Comparison of ENCODE assay signal across 8 cellular contexts in the genomic region with DNA sequence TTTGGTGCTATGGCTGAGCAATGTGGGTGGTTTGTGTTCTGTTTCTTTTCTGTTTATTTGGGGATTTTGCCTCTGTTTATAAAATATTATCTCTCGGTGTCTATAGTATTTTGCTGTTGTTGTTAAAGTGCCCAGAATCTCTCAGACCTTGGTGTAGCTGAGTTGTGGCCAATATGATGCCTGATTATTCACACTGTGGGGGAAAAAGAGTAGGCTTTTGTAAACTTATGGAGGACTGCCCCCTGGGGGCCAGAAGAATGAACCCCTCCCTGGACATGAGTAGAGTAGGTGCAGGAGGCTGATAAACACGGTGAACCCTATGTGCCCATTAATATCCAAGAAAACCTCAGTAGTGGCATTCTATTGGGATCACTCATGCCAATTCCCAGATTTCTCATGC. TPM values are rescaled to one million over a fixed set of nuclear protein-coding genes. Genes with fewer than 3 reads are reported as not detected.
DNase-seq lines count a peak whose midpoint lies in the region; ATAC-seq and TF ChIP-seq lines count a peak whose summit lies in the region.

No MANE protein-coding gene starts in this region.

- no peaks in the 10 kb centered on the region for H3K4me1 ChIP-seq in liver (ENCODE audit: control insufficient read depth in 4 of 4, insufficient read depth in 4 of 4, low read length in 3 of 4)

- peaks cover 0 to 3% (median 0%) of the 10 kb centered on the region in 4 donors for H3K27me3 ChIP-seq in liver (ENCODE audit: control insufficient read depth in 4 of 4, insufficient read depth in 4 of 4, low read length in 3 of 4)
- no peaks in the 10 kb centered on the region for H3K27me3 ChIP-seq in CD4-positive, alpha-beta T cell (ENCODE audit: control insufficient read depth, insufficient read depth, low read length)

- H3K27ac Mint-ChIP-seq in chondrocyte (ENCODE audit: unreplicated experiment), result no peak overlapping the region
- no peak overlapping the region for H3K27ac Mint-ChIP-seq in CD4-positive, alpha-beta T cell

- DNase-seq in EL (peak; percentile 78), NCI-H524 (lab: John Stamatoyannopoulos, UW) (peak; percentile 65 to 72), chondrocyte (ENCODE audit: low spot score) (no peak), OCI-M2 (lab: John Stamatoyannopoulos, UW; ENCODE audit: unreplicated experiment) (no peak), SIG-M5 (lab: John Stamatoyannopoulos, UW) (no peak)
- DNase-seq in CD4-positive, alpha-beta T cell, result no peak

- no peak overlapping the region for H3K4me3 Mint-ChIP-seq in chondrocyte (ENCODE audit: unreplicated experiment)
- no peak overlapping the region for H3K4me3 Mint-ChIP-seq in CD4-positive, alpha-beta T cell

- no peak overlapping the region for H3K4me3 ChIP-seq in liver (ENCODE audit: low read depth in 1 of 3, low read length in 3 of 3)

- POLR2A ChIA-PET in CD4-positive, alpha-beta T cell (lab: Charles Lee), result no interaction called here

- 34% methylated on average over 2 of the region's 2 CpGs for WGBS in liver

- no peak overlapping the region for H3K9ac ChIP-seq in liver (ENCODE audit: low read depth in 1 of 2, low read length in 2 of 2)

- H3K4me1 Mint-ChIP-seq in chondrocyte (ENCODE audit: low read depth), result peaks cover 14% of the 10 kb centered on the region
- H3K4me1 Mint-ChIP-seq in CD4-positive, alpha-beta T cell (ENCODE audit: low read depth), result no peaks in the 10 kb centered on the region

- no peaks in the 10 kb centered on the region for H3K36me3 ChIP-seq in liver (ENCODE audit: control insufficient read depth in 4 of 4, insufficient read depth in 3 of 4, low read depth in 1 of 4, low read length in 3 of 4)

- peaks cover 6% of the 10 kb centered on the region for H3K27me3 Mint-ChIP-seq in chondrocyte (ENCODE audit: low read depth)
- H3K27me3 Mint-ChIP-seq in CD4-positive, alpha-beta T cell, result peaks cover 5% of the 10 kb centered on the region

- peak; percentile 73 for ATAC-seq in HG02870 (IDR thresholded peaks at IDR 0.05; ENCODE audit: unreplicated experiment)
- no peak for ATAC-seq in CD4-positive, alpha-beta T cell (ENCODE audit: poor library complexity)

- H3K36me3 Mint-ChIP-seq in chondrocyte (ENCODE audit: low read depth), result no peaks in the 10 kb centered on the region
- no peaks in the 10 kb centered on the region for H3K36me3 Mint-ChIP-seq in CD4-positive, alpha-beta T cell (ENCODE audit: low read depth)

- peak; percentile 85 for TF ChIP-seq CTCF in chondrocyte (IDR thresholded peaks at IDR 0.05)
- TF ChIP-seq CTCF in liver (IDR thresholded peaks at IDR 0.05; ENCODE audit: low read depth, low read length, missing input control), result peak; percentile 47
- no peak for TF ChIP-seq CTCF in CD4-positive, alpha-beta T cell (IDR thresholded peaks at IDR 0.05)

- H3K9me3 ChIP-seq in liver (ENCODE audit: control insufficient read depth in 4 of 4, low read length in 3 of 4), result no peaks in the 10 kb centered on the region
- H3K9me3 ChIP-seq in CD4-positive, alpha-beta T cell (ENCODE audit: control insufficient read depth, low read length), result no peaks in the 10 kb centered on the region

- CTCF ChIA-PET in CD4-positive, alpha-beta T cell (lab: Charles Lee), result no interaction called here

- no peak overlapping the region for H3K27ac ChIP-seq in liver (ENCODE audit: low read depth in 1 of 2, low read length in 2 of 2)
- no peak overlapping the region for H3K27ac ChIP-seq in CD4-positive, alpha-beta T cell (ENCODE audit: low read depth, low read length)

- intact Hi-C loops in CD4-positive, alpha-beta T cell (cut with DNase I, micrococcal nuclease), result no loop called here

- peak; percentile 69 to 78 for TF ChIP-seq RAD21 in liver (IDR thresholded peaks at IDR 0.05)

- no peaks in the 10 kb centered on the region for H3K9me3 Mint-ChIP-seq in chondrocyte (ENCODE audit: low read depth)
- H3K9me3 Mint-ChIP-seq in CD4-positive, alpha-beta T cell, result no peaks in the 10 kb centered on the region

TF ChIP-seq in liver, 16 proteins besides CTCF, POLR2A, EP300 and RAD21:
- TF ChIP-seq HNF4A (conservative IDR thresholded peaks at IDR 0.05) (no peak), GABPA (IDR thresholded peaks at IDR 0.05 in 1 of 2, conservative IDR thresholded peaks at IDR 0.05 in 1 of 2) (no peak), TAF1 (conservative IDR thresholded peaks at IDR 0.05) (no peak), FOXA1 (IDR thresholded peaks at IDR 0.05) (no peak), YY1 (IDR thresholded peaks at IDR 0.05) (no peak)
- TF ChIP-seq, protein P1, sequence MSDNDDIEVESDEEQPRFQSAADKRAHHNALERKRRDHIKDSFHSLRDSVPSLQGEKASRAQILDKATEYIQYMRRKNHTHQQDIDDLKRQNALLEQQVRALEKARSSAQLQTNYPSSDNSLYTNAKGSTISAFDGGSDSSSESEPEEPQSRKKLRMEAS (IDR thresholded peaks at IDR 0.05), result no peak
- TF ChIP-seq, protein P2, sequence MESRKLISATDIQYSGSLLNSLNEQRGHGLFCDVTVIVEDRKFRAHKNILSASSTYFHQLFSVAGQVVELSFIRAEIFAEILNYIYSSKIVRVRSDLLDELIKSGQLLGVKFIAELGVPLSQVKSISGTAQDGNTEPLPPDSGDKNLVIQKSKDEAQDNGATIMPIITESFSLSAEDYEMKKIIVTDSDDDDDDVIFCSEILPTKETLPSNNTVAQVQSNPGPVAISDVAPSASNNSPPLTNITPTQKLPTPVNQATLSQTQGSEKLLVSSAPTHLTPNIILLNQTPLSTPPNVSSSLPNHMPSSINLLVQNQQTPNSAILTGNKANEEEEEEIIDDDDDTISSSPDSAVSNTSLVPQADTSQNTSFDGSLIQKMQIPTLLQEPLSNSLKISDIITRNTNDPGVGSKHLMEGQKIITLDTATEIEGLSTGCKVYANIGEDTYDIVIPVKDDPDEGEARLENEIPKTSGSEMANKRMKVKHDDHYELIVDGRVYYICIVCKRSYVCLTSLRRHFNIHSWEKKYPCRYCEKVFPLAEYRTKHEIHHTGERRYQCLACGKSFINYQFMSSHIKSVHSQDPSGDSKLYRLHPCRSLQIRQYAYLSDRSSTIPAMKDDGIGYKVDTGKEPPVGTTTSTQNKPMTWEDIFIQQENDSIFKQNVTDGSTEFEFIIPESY (IDR thresholded peaks at IDR 0.05), result no peak
- TF ChIP-seq, protein P3, sequence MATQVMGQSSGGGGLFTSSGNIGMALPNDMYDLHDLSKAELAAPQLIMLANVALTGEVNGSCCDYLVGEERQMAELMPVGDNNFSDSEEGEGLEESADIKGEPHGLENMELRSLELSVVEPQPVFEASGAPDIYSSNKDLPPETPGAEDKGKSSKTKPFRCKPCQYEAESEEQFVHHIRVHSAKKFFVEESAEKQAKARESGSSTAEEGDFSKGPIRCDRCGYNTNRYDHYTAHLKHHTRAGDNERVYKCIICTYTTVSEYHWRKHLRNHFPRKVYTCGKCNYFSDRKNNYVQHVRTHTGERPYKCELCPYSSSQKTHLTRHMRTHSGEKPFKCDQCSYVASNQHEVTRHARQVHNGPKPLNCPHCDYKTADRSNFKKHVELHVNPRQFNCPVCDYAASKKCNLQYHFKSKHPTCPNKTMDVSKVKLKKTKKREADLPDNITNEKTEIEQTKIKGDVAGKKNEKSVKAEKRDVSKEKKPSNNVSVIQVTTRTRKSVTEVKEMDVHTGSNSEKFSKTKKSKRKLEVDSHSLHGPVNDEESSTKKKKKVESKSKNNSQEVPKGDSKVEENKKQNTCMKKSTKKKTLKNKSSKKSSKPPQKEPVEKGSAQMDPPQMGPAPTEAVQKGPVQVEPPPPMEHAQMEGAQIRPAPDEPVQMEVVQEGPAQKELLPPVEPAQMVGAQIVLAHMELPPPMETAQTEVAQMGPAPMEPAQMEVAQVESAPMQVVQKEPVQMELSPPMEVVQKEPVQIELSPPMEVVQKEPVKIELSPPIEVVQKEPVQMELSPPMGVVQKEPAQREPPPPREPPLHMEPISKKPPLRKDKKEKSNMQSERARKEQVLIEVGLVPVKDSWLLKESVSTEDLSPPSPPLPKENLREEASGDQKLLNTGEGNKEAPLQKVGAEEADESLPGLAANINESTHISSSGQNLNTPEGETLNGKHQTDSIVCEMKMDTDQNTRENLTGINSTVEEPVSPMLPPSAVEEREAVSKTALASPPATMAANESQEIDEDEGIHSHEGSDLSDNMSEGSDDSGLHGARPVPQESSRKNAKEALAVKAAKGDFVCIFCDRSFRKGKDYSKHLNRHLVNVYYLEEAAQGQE (IDR thresholded peaks at IDR 0.05), result no peak
- TF ChIP-seq, protein P4, sequence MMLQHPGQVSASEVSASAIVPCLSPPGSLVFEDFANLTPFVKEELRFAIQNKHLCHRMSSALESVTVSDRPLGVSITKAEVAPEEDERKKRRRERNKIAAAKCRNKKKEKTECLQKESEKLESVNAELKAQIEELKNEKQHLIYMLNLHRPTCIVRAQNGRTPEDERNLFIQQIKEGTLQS (IDR thresholded peaks at IDR 0.05), result no peak
TF ChIP-seq in liver: peak in this region for 0.

RNA-seq across cellular contexts. Expression of a gene that starts 49.0 kb away (rescaled TPM):
- 60.2 to 63.1 TPM (median 60.4 TPM) in 3 replicates for total RNA-seq in chondrocyte
- total RNA-seq in liver, result 1 to 10 TPM; 2.1 to 3.6 TPM
- polyA plus RNA-seq in liver, result 1 to 10 TPM in 1 of 2 donors, under 1 TPM in 1; 0.35 to 1.3 TPM
- total RNA-seq in CD4-positive, alpha-beta T cell, result not detected

Comparison
In these comparisons a context has a peak if more than half of its experiments do, and no peak if none do; other contexts are left out.
1. DNase-seq: peak in EL (single experiment) and NCI-H524 (2 of 2); none in chondrocyte (single experiment), OCI-M2 (single experiment), CD4-positive, alpha-beta T cell (0 of 10) and SIG-M5 (single experiment).
2. RNA of a gene that starts 49.0 kb away (total RNA-seq): 60.2 to 63.1 TPM in chondrocyte; 2.1 to 3.6 TPM in liver and not detected in CD4-positive, alpha-beta T cell; every median in the first group is over 10 times any median in the second.